ENCODE assay signal across 15 cellular contexts in genomic region chr4:42642136-42642797, GRCh38. TPM values are rescaled to one million over a fixed set of nuclear protein-coding genes. Genes with fewer than 3 reads are reported as not detected.
DNase-seq lines count a peak whose midpoint lies in the region; ATAC-seq and TF ChIP-seq lines count a peak whose summit lies in the region.
"Had no signal": no experiment of that assay in that cellular context is flagged by ENCODE, and none has a peak within 500 bp of the region (broad histone marks: within the 10 kb centered on the region; RNA-seq: fewer than 3 reads in every experiment).

No MANE protein-coding gene starts in this region.

- H2AFZ ChIP-seq in PC-9: no peak overlapping the region
- H2AFZ ChIP-seq: neural progenitor cell had no signal

- H3K27me3 ChIP-seq in GM06990 (replicated peaks; ENCODE audit: control insufficient read depth, insufficient read depth, low read length): no peaks in the 10 kb centered on the region
- 0 out of 2 replicates have a peak, but pooled peaks cover 7% of the 10 kb centered on the region for H3K27me3 ChIP-seq in PC-9 (ENCODE audit: insufficient read depth, low read depth)
- H3K27me3 ChIP-seq: neural progenitor cell had no signal

- H3K4me3 ChIP-seq in GM06990 (replicated peaks; ENCODE audit: low read depth, low read length): peak overlapping the region; percentile 46
- H3K4me3 ChIP-seq in PC-9: no peak overlapping the region
- H3K4me3 ChIP-seq: neural progenitor cell had no signal

- no peaks in the 10 kb centered on the region for H3K9me3 Mint-ChIP-seq in naive B cell
- H3K9me3 Mint-ChIP-seq: neural progenitor cell had no signal

- DNase-seq in GM06990 (ENCODE audit: extremely low read depth, insufficient read length): no peak
- DNase-seq in T-helper 17 cell: no peak
- DNase-seq in naive B cell: no peak
- DNase-seq in PC-9: no peak
- no peak for DNase-seq in GM13976 (ENCODE audit: low spot score)
- DNase-seq: Calu3; cortex of kidney; kidney glomerular epithelial cell; NCI-H345; SHP77; stimulated activated CD4-positive, alpha-beta T cell treated with anti-CD3 and anti-CD28 coated beads, Interleukin-12 subunit alpha, Interleukin-12 subunit beta, amount 100 ng/mL, for 4 hours had no signal

- H3K4me3 Mint-ChIP-seq in T-helper 17 cell (peak overlapping the region; percentile 41), naive B cell (peak overlapping the region in 5 of 8 donors; percentile 8 to 72 (median 13))
- H3K4me3 Mint-ChIP-seq: neural progenitor cell had no signal

- H3K27ac Mint-ChIP-seq in T-helper 17 cell (peak overlapping the region; percentile 32), naive B cell (peak overlapping the region; percentile 67 to 100 (median 94))
- H3K27ac Mint-ChIP-seq: neural progenitor cell had no signal

- intact Hi-C loops in PC-9 (cut with micrococcal nuclease; ENCODE audit: unreplicated experiment): no loop called here

- no peak for TF ChIP-seq CTCF in GM06990 (IDR thresholded peaks at IDR 0.05; ENCODE audit: insufficient read depth, low read length, poor library complexity, severe bottlenecking)
- no peak for TF ChIP-seq CTCF in PC-9 (conservative IDR thresholded peaks at IDR 0.05)
- no peak for TF ChIP-seq CTCF in GM13976 (IDR thresholded peaks at IDR 0.05; ENCODE audit: borderline replicate concordance, control extremely low read depth, extremely low read depth, insufficient read depth, missing control alignments)

- H3K27me3 Mint-ChIP-seq in T-helper 17 cell: no peaks in the 10 kb centered on the region
- no peaks in the 10 kb centered on the region for H3K27me3 Mint-ChIP-seq in naive B cell

- H3K4me1 Mint-ChIP-seq in T-helper 17 cell: peaks cover 52% of the 10 kb centered on the region
- H3K4me1 Mint-ChIP-seq in naive B cell: peaks cover 71 to 92% (median 91%) of the 10 kb centered on the region in 3 donors

- H3K79me2 ChIP-seq in PC-9 (ENCODE audit: low read depth): no peaks in the 10 kb centered on the region

- H3K36me3 ChIP-seq in GM06990 (ENCODE audit: control insufficient read depth, insufficient read depth, low read length) (no peaks in the 10 kb centered on the region), PC-9 (ENCODE audit: low read depth) (no peaks in the 10 kb centered on the region)
- H3K36me3 ChIP-seq: neural progenitor cell had no signal

- no peak overlapping the region for H3K27ac ChIP-seq in PC-9
- H3K27ac ChIP-seq: neural progenitor cell had no signal

- H4K20me1 ChIP-seq in PC-9 (ENCODE audit: insufficient read depth): no peaks in the 10 kb centered on the region

- in situ Hi-C loops in GM13976 (cut with MboI; ENCODE audit: low sequenced_read_pairs, unreplicated experiment): no loop called here

- H3F3A ChIP-seq in PC-9 (ENCODE audit: insufficient read depth, low read depth): no peaks in the 10 kb centered on the region

- no TSS peak for BruUV-seq in PC-9 (replicated peaks; lab: Mats Ljungman, UMichigan)

- POLR2A ChIA-PET in PC-9 (lab: Charles Lee; ENCODE audit: unreplicated experiment): no interaction called here

- no peaks in the 10 kb centered on the region for H3K36me3 Mint-ChIP-seq in T-helper 17 cell (ENCODE audit: low read depth)
- H3K36me3 Mint-ChIP-seq in naive B cell: peaks cover 0 to 5% of the 10 kb centered on the region in 2 donors
- H3K36me3 Mint-ChIP-seq: neural progenitor cell had no signal

- H3K4me1 ChIP-seq in PC-9 (replicated peaks; ENCODE audit: insufficient read depth): no peaks in the 10 kb centered on the region

- no peaks in the 10 kb centered on the region for H3K9me2 ChIP-seq in PC-9 (ENCODE audit: insufficient read depth)

- CTCF ChIA-PET in PC-9 (lab: Charles Lee): no interaction called here

- ATAC-seq in GM21619 (IDR thresholded peaks at IDR 0.05; ENCODE audit: unreplicated experiment) (peak; percentile 10), T-helper 17 cell (no peak), naive B cell (ENCODE audit: low read depth in 2 of 2) (no peak), HG03460 (IDR thresholded peaks at IDR 0.05; ENCODE audit: unreplicated experiment) (no peak), GM18517 (IDR thresholded peaks at IDR 0.05; ENCODE audit: unreplicated experiment) (no peak)

- H3K9me3 ChIP-seq in T-helper 17 cell (ENCODE audit: control insufficient read depth, low read length, poor library complexity, severe bottlenecking) (no peaks in the 10 kb centered on the region), PC-9 (ENCODE audit: insufficient read depth, low read depth) (no peaks in the 10 kb centered on the region)

- no peak overlapping the region for H3K4me2 ChIP-seq in PC-9
- H3K4me2 ChIP-seq: neural progenitor cell had no signal

RNA-seq across cellular contexts. Expression of gene ATP8A1, which starts 14.6 kb away (rescaled TPM):
- total RNA-seq in T-helper 17 cell (10 to 100 TPM; 43.3 to 59.2 TPM), PC-9 (2021) (not detected in 2 replicates)
- 10 to 100 TPM; 16.7 to 31.0 (median 22.2) TPM for polyA plus RNA-seq in naive B cell (ENCODE audit: low read depth in 6 of 6)

Comparison
In these comparisons a context has a peak if more than half of its experiments do, and no peak if none do; other contexts are left out.
1. RNA of gene ATP8A1, which starts 14.6 kb away (total RNA-seq): 43.3 to 59.2 TPM in T-helper 17 cell; not detected in PC-9; every median in the first group is over 10 times any median in the second.